Comparison of ENCODE assay signal across 10 cellular contexts in genomic region chr2:63853527-63854310, GRCh38. TPM values are rescaled to one million over a fixed set of nuclear protein-coding genes. Genes with fewer than 3 reads are reported as not detected.
DNase-seq lines count a peak whose midpoint lies in the region; ATAC-seq and TF ChIP-seq lines count a peak whose summit lies in the region.
"Had no signal": no experiment of that assay in that cellular context is flagged by ENCODE, and none has a peak within 500 bp of the region (broad histone marks: within the 10 kb centered on the region; RNA-seq: fewer than 3 reads in every experiment).

No MANE protein-coding gene starts in this region.

- H3K9me3 Mint-ChIP-seq in T-helper 1 cell treated with Interleukin-12 subunit alpha and Interleukin-12 subunit beta and Interleukin-4 antibody, amounts not matched to agents 30 μg/mL and 1 μg/mL, for 36 hours, result no peaks in the 10 kb centered on the region
- peaks cover 1% of the 10 kb centered on the region for H3K9me3 Mint-ChIP-seq in activated naive CD8-positive, alpha-beta T cell treated with anti-CD3 and anti-CD28 coated beads, Interleukin-2, amount 10 ng/mL, durations not matched to agents 7 days and 5 days

- H3K4me3 Mint-ChIP-seq in T-helper 1 cell treated with Interleukin-12 subunit alpha and Interleukin-12 subunit beta and Interleukin-4 antibody, amounts not matched to agents 30 μg/mL and 1 μg/mL, for 36 hours, result no peak overlapping the region
- H3K4me3 Mint-ChIP-seq in activated naive CD8-positive, alpha-beta T cell treated with anti-CD3 and anti-CD28 coated beads, Interleukin-2, amount 10 ng/mL, durations not matched to agents 7 days and 5 days, result peak overlapping the region; percentile 44

- H3K4me3 ChIP-seq in iPS-20b (ENCODE audit: low read length), result peak overlapping the region; percentile 40
- H3K4me3 ChIP-seq in spleen, result no peak overlapping the region
- H3K4me3 ChIP-seq: ovary had no signal

- H3K9me3 ChIP-seq in iPS-20b (ENCODE audit: insufficient read depth, low read depth, low read length), result no peaks in the 10 kb centered on the region
- H3K9me3 ChIP-seq in spleen, result no peaks in the 10 kb centered on the region
- H3K9me3 ChIP-seq: ovary had no signal

- intact Hi-C loops in spleen (cut with DNase I; ENCODE audit: low total_unique reads), result no loop called here

- H3K27ac Mint-ChIP-seq in T-helper 1 cell treated with Interleukin-12 subunit alpha and Interleukin-12 subunit beta and Interleukin-4 antibody, amounts not matched to agents 30 μg/mL and 1 μg/mL, for 36 hours, result peak overlapping the region; percentile 67
- H3K27ac Mint-ChIP-seq in activated naive CD8-positive, alpha-beta T cell treated with anti-CD3 and anti-CD28 coated beads, Interleukin-2, amount 10 ng/mL, durations not matched to agents 7 days and 5 days, result peak overlapping the region; percentile 90

- H3K27me3 ChIP-seq in iPS-20b (ENCODE audit: insufficient read depth, low read length), result no peaks in the 10 kb centered on the region
- H3K27me3 ChIP-seq in spleen (replicated peaks in 1 of 7), result no peaks in the 10 kb centered on the region
- H3K27me3 ChIP-seq: ovary had no signal

- peak overlapping the region; percentile 10 for H3K27ac ChIP-seq in iPS-20b (ENCODE audit: low read length)
- H3K27ac ChIP-seq in spleen, result peak overlapping the region in 7 of 8 donors; percentile 14 to 79 (median 26)
- H3K27ac ChIP-seq: ovary had no signal

- 65 to 84% (median 77%) methylated on average over 4 of the region's 4 CpGs for WGBS in spleen, 5 donors

- TF ChIP-seq POLR2A in spleen (IDR thresholded peaks at IDR 0.05), result no peak

- no peak for TF ChIP-seq CTCF in spleen (IDR thresholded peaks at IDR 0.05 in 8 of 11, conservative IDR thresholded peaks at IDR 0.05 in 3 of 11)

- POLR2A ChIA-PET in activated naive CD8-positive, alpha-beta T cell treated with anti-CD3 and anti-CD28 coated beads, Interleukin-2, amount 10 ng/mL, durations not matched to agents 7 days and 5 days (lab: Charles Lee), result interaction anchor here (1.4 to 13.7 kb wide), 2 partner anchors 10 to 265 kb away, joined by 8 to 286 read pairs; partner anchors contain the start of genes MDH1, UGP2 and WDPCP

- H3K4me1 ChIP-seq in iPS-20b (ENCODE audit: insufficient read depth, low read length) (peaks cover 62% of the 10 kb centered on the region), spleen (peaks cover 0 to 89% (median 54%) of the 10 kb centered on the region in 6 donors)

- ATAC-seq in activated naive CD8-positive, alpha-beta T cell treated with anti-CD3 and anti-CD28 coated beads, Interleukin-2, amount 10 ng/mL, durations not matched to agents 7 days and 5 days (ENCODE audit: low read depth), result no peak
- no peak for ATAC-seq in HG03095 (IDR thresholded peaks at IDR 0.05; ENCODE audit: unreplicated experiment)

- H3K36me3 ChIP-seq in iPS-20b (ENCODE audit: insufficient read depth, low read depth, low read length) (peaks cover 71% of the 10 kb centered on the region), spleen (peaks cover 0 to 30% (median 19%) of the 10 kb centered on the region in 6 donors)
- H3K36me3 ChIP-seq: ovary had no signal

- H3K9ac ChIP-seq in iPS-20b (ENCODE audit: low read depth, low read length), result peak overlapping the region; percentile 50; the same call in 1 of the 2 replicates

- DNase-seq in T-helper 1 cell (no peak), spleen (no peak), SW 1271 (lab: John Stamatoyannopoulos, UW) (no peak)
- DNase-seq in activated naive CD8-positive, alpha-beta T cell treated with anti-CD3 and anti-CD28 coated beads, Interleukin-2, amount 10 ng/mL, durations not matched to agents 7 days and 5 days, result no peak
- no peak for DNase-seq in effector CD4-positive, alpha-beta T cell
- DNase-seq: IMR-90, ovary had no signal

- H3K36me3 Mint-ChIP-seq in T-helper 1 cell treated with Interleukin-12 subunit alpha and Interleukin-12 subunit beta and Interleukin-4 antibody, amounts not matched to agents 30 μg/mL and 1 μg/mL, for 36 hours (ENCODE audit: low read depth), result peaks cover 37% of the 10 kb centered on the region
- H3K36me3 Mint-ChIP-seq in activated naive CD8-positive, alpha-beta T cell treated with anti-CD3 and anti-CD28 coated beads, Interleukin-2, amount 10 ng/mL, durations not matched to agents 7 days and 5 days, result peaks cover 54% of the 10 kb centered on the region

- peaks cover 66% of the 10 kb centered on the region for H3K4me1 Mint-ChIP-seq in T-helper 1 cell treated with Interleukin-12 subunit alpha and Interleukin-12 subunit beta and Interleukin-4 antibody, amounts not matched to agents 30 μg/mL and 1 μg/mL, for 36 hours (ENCODE audit: low read depth)
- H3K4me1 Mint-ChIP-seq in activated naive CD8-positive, alpha-beta T cell treated with anti-CD3 and anti-CD28 coated beads, Interleukin-2, amount 10 ng/mL, durations not matched to agents 7 days and 5 days, result peaks cover 65% of the 10 kb centered on the region

- H3K27me3 Mint-ChIP-seq in T-helper 1 cell treated with Interleukin-12 subunit alpha and Interleukin-12 subunit beta and Interleukin-4 antibody, amounts not matched to agents 30 μg/mL and 1 μg/mL, for 36 hours (ENCODE audit: low read depth), result no peaks in the 10 kb centered on the region
- no peaks in the 10 kb centered on the region for H3K27me3 Mint-ChIP-seq in activated naive CD8-positive, alpha-beta T cell treated with anti-CD3 and anti-CD28 coated beads, Interleukin-2, amount 10 ng/mL, durations not matched to agents 7 days and 5 days

RNA-seq across cellular contexts. Expression of gene UGP2, which starts 12.0 kb away (rescaled TPM):
- total RNA-seq in activated naive CD8-positive, alpha-beta T cell treated with anti-CD3 and anti-CD28 coated beads, Interleukin-2, amount 10 ng/mL, durations not matched to agents 7 days and 5 days, result 100 to 1,000 TPM; 127 to 139 TPM
- 100 to 1,000 TPM in 2 of 7 donors, 10 to 100 TPM in 5; 70.5 to 106 (median 91.2) TPM for total RNA-seq in spleen
- polyA plus RNA-seq in spleen, result 10 to 100 TPM; 46.3 to 63.2 (median 61.0) TPM
